Comparison of ENCODE assay signal across 15 cellular contexts in genomic region chr11:3747704-3748103, GRCh38. TPM values are rescaled to one million over a fixed set of nuclear protein-coding genes. Genes with fewer than 3 reads are reported as not detected.
DNase-seq lines count a peak whose midpoint lies in the region; ATAC-seq, FAIRE-seq and TF ChIP-seq lines count a peak whose summit lies in the region.
"Had no signal": no experiment of that assay in that cellular context is flagged by ENCODE, and none has a peak within 500 bp of the region (broad histone marks: within the 10 kb centered on the region; RNA-seq: fewer than 3 reads in every experiment).

No MANE protein-coding gene starts in this region.

- peaks cover 35% of the 10 kb centered on the region for H3K36me3 ChIP-seq in brain microvascular endothelial cell (replicated peaks)
- no peaks in the 10 kb centered on the region for H3K36me3 ChIP-seq in kidney epithelial cell (ENCODE audit: control insufficient read depth, insufficient read depth, low read length)

- peaks cover 8% of the 10 kb centered on the region for H3K36me3 Mint-ChIP-seq in natural killer cell treated with Interleukin-12 subunit alpha and Interleukin-12 subunit beta and Interleukin-15 and Interleukin-18, amount 100 ng/mL, for 72 hours

- peak overlapping the region; percentile 7 for H3K27ac ChIP-seq in brain microvascular endothelial cell

- TF ChIP-seq POLR2A in GM12891 (IDR thresholded peaks at IDR 0.05; ENCODE audit: low read depth, low read length) = no peak

- ATAC-seq in natural killer cell treated with Interleukin-12 subunit alpha and Interleukin-12 subunit beta and Interleukin-15 and Interleukin-18, amount 100 ng/mL, for 72 hours = no peak

- H3K4me3 ChIP-seq in brain microvascular endothelial cell (ENCODE audit: low read depth, low read length) = no peak overlapping the region
- H3K4me3 ChIP-seq in kidney epithelial cell (ENCODE audit: low read depth, low read length) = no peak overlapping the region

- peak; percentile 69 for DNase-seq in AG08396 (ENCODE audit: low spot score)
- peak; percentile 58 for DNase-seq in HPDE6-E6E7 (ENCODE audit: extremely low spot score)
- peak; percentile 62 for DNase-seq in brain microvascular endothelial cell
- peak; percentile 21 for DNase-seq in kidney epithelial cell (ENCODE audit: low read depth)
- no peak for DNase-seq in activated effector memory CD4-positive, alpha-beta T cell treated with anti-CD3 and anti-CD28 coated beads, Interleukin-2, amount 50 U/mL, for 16 hours
- no peak for DNase-seq in natural killer cell treated with Interleukin-12 subunit alpha and Interleukin-12 subunit beta and Interleukin-15 and Interleukin-18, amount 100 ng/mL, for 72 hours (ENCODE audit: low spot score)
- no peak for DNase-seq in activated naive CD4-positive, alpha-beta T cell treated with Interleukin-2 at 50 U/mL for 16 hours
- no peak for DNase-seq in GM12891 (ENCODE audit: insufficient read length, low spot score)
- DNase-seq: KG1; naive B cell; NCI-H524; stimulated activated CD4-positive, alpha-beta T cell treated with anti-CD3 and anti-CD28 coated beads, Interleukin-1b, Interleukin-23, amount 100 ng/mL, for 48 hours; substantia nigra; SW 1271 had no signal

- no peaks in the 10 kb centered on the region for H3K27me3 Mint-ChIP-seq in natural killer cell treated with Interleukin-12 subunit alpha and Interleukin-12 subunit beta and Interleukin-15 and Interleukin-18, amount 100 ng/mL, for 72 hours
- H3K27me3 Mint-ChIP-seq: naive B cell had no signal

- in situ Hi-C loops in brain microvascular endothelial cell (cut with HindIII; ENCODE audit: low pct_ligation_motif_present, low sequenced_read_pairs) = no loop called here

- no peak for TF ChIP-seq CTCF in brain microvascular endothelial cell (IDR thresholded peaks at IDR 0.05; ENCODE audit: low read depth, low read length, missing control alignments)
- TF ChIP-seq CTCF in kidney epithelial cell (IDR thresholded peaks at IDR 0.05; ENCODE audit: insufficient read depth, low read length, poor library complexity, severe bottlenecking) = no peak

- no peak for FAIRE-seq in GM12891 (lab: Jason Lieb, UNC)
- FAIRE-seq: GM18507 had no signal

- no peak overlapping the region for H3K4me3 Mint-ChIP-seq in natural killer cell treated with Interleukin-12 subunit alpha and Interleukin-12 subunit beta and Interleukin-15 and Interleukin-18, amount 100 ng/mL, for 72 hours
- H3K4me3 Mint-ChIP-seq: naive B cell had no signal

- H3K9me3 Mint-ChIP-seq in natural killer cell treated with Interleukin-12 subunit alpha and Interleukin-12 subunit beta and Interleukin-15 and Interleukin-18, amount 100 ng/mL, for 72 hours = no peaks in the 10 kb centered on the region
- H3K9me3 Mint-ChIP-seq: naive B cell had no signal

- H3K27ac Mint-ChIP-seq in natural killer cell treated with Interleukin-12 subunit alpha and Interleukin-12 subunit beta and Interleukin-15 and Interleukin-18, amount 100 ng/mL, for 72 hours = no peak overlapping the region

- no peaks in the 10 kb centered on the region for H3K4me1 Mint-ChIP-seq in natural killer cell treated with Interleukin-12 subunit alpha and Interleukin-12 subunit beta and Interleukin-15 and Interleukin-18, amount 100 ng/mL, for 72 hours (ENCODE audit: low read depth in 2 of 2)
- H3K4me1 Mint-ChIP-seq: naive B cell had no signal

- H3K27me3 ChIP-seq in brain microvascular endothelial cell (replicated peaks) (no peaks in the 10 kb centered on the region), kidney epithelial cell (ENCODE audit: control insufficient read depth, insufficient read depth, low read length) (no peaks in the 10 kb centered on the region)

TF ChIP-seq in GM12891, 5 proteins besides CTCF, POLR2A, EP300 and RAD21:
- TF ChIP-seq TAF1 (IDR thresholded peaks at IDR 0.05; ENCODE audit: low read depth, low read length) (no peak), POU2F2 (IDR thresholded peaks at IDR 0.05; ENCODE audit: low read depth, low read length) (no peak), SPI1 (IDR thresholded peaks at IDR 0.05; ENCODE audit: low read depth, low read length) (no peak), PAX5 (IDR thresholded peaks at IDR 0.05; ENCODE audit: insufficient read depth, low read length, severe bottlenecking) (no peak), POLR2AphosphoS5 (IDR thresholded peaks at IDR 0.05; ENCODE audit: low read depth, low read length) (no peak)
TF ChIP-seq in GM12891: peak in this region for 0.

RNA-seq across cellular contexts. Expression of gene NUP98, which starts 49.6 kb away (rescaled TPM):
- total RNA-seq in kidney epithelial cell = 73.4 and 94.0 TPM in 2 replicates
- 100 to 1,000 TPM; 116 to 176 TPM for total RNA-seq in natural killer cell treated with Interleukin-12 subunit alpha and Interleukin-12 subunit beta and Interleukin-15 and Interleukin-18, amount 100 ng/mL, for 72 hours
- polyA plus RNA-seq in GM12891 (2012; ENCODE audit: low read depth, missing spikeins) = 23.8 TPM

Comparison
In these comparisons a context has a peak if more than half of its experiments do, and no peak if none do; other contexts are left out.
1. DNase-seq: peak in AG08396 (single experiment), HPDE6-E6E7 (single experiment), brain microvascular endothelial cell (single experiment) and kidney epithelial cell (single experiment); none in activated effector memory CD4-positive, alpha-beta T cell treated with anti-CD3 and anti-CD28 coated beads, Interleukin-2, amount 50 U/mL, for 16 hours (single experiment), natural killer cell treated with Interleukin-12 subunit alpha and Interleukin-12 subunit beta and Interleukin-15 and Interleukin-18, amount 100 ng/mL, for 72 hours (single experiment), activated naive CD4-positive, alpha-beta T cell treated with Interleukin-2 at 50 U/mL for 16 hours (single experiment) and GM12891 (single experiment).